ENCODE assay signal across 8 cellular contexts in the genomic region with DNA sequence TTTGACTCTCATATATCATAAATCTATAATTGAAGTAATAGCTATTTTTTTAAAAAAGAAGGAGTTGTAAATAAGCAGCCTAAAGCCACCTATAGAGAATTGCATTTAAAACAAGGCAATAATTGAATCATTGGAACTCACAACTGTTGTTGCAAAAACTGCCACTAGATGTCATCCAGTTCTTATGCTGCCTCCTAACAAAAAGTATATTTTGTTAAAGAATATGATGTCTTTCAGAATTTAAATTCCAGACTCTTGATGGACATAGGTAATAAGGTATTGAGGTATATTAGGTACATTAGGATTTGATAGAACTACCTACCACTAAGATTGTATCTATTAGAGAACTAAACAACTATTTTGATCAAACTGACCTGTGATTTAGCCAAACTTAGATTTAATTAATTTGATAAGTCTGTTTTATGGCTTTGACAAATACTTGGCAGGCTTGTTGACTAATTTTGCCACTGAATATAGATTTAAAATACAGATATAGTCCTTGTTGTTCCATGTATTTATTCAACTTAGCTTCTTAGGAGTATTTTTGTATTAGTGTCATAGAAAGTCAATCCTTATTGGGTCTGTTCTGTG.
DNase-seq lines count a peak whose midpoint lies in the region; ATAC-seq, FAIRE-seq and TF ChIP-seq lines count a peak whose summit lies in the region.

No MANE protein-coding gene starts in this region.

- H2AFZ ChIP-seq in HepG2 (ENCODE audit: low read length) = no peak overlapping the region

- H3K79me2 ChIP-seq in HepG2 (ENCODE audit: insufficient read depth, low read length) = no peaks in the 10 kb centered on the region

- no peaks in the 10 kb centered on the region for H3K27me3 Mint-ChIP-seq in activated naive CD4-positive, alpha-beta T cell treated with anti-CD3 and anti-CD28 coated beads for 36 hours (ENCODE audit: low read depth)

- BruUV-seq in HepG2 (replicated peaks; lab: Mats Ljungman, UMichigan) = no TSS peak

- TF ChIP-seq EP300 in HepG2 (IDR thresholded peaks at IDR 0.05; ENCODE audit: low read depth in 2 of 2, low read length in 2 of 2) (no peak), HepG2 (CRISPR knock-in tag; IDR thresholded peaks at IDR 0.05; ENCODE audit: borderline replicate concordance) (no peak)

- CTCF ChIA-PET in HepG2 (lab: Yijun Ruan, JAX; ENCODE audit: low intra/inter-chr PET ratio, low total read pairs) = no interaction called here
- CTCF ChIA-PET in activated naive CD4-positive, alpha-beta T cell treated with anti-CD3 and anti-CD28 coated beads for 36 hours (lab: Charles Lee) = interaction anchor here (0.6 to 0.7 kb wide), 2 partner anchors 14 to 17 kb away, joined by 3 to 4 read pairs; no protein-coding TSS in a partner anchor

- H3K36me3 ChIP-seq in adrenal gland (replicated peaks in 1 of 2) (no peaks in the 10 kb centered on the region), HepG2 (replicated peaks in 1 of 2; ENCODE audit: control insufficient read depth in 1 of 2, insufficient read depth in 2 of 2, low read length in 2 of 2) (no peaks in the 10 kb centered on the region)

- no peaks in the 10 kb centered on the region for H3K4me1 Mint-ChIP-seq in activated naive CD4-positive, alpha-beta T cell treated with anti-CD3 and anti-CD28 coated beads for 36 hours (ENCODE audit: low read depth)

- POLR2A ChIA-PET in HepG2 (lab: Yijun Ruan, JAX) = no interaction called here

- H3K4me1 ChIP-seq in adrenal gland (replicated peaks in 1 of 2) = no peaks in the 10 kb centered on the region
- no peaks in the 10 kb centered on the region for H3K4me1 ChIP-seq in HepG2 (ENCODE audit: insufficient read depth, low read length)

- ATAC-seq in HepG2 = no peak
- ATAC-seq in GM21619 (IDR thresholded peaks at IDR 0.05; ENCODE audit: unreplicated experiment) = no peak

- no peak overlapping the region for H3K9ac ChIP-seq in HepG2 (ENCODE audit: insufficient read depth, low read depth, low read length)

- intact Hi-C loops in adrenal gland (cut with DNase I) = no loop called here
- intact Hi-C loops in HepG2 (cut with micrococcal nuclease; ENCODE audit: unreplicated experiment) = loop anchor here (1.0 kb wide), 1 partner anchor 94 kb away; no protein-coding TSS in a partner anchor
- intact Hi-C loops in activated naive CD4-positive, alpha-beta T cell treated with anti-CD3 and anti-CD28 coated beads for 36 hours (cut with micrococcal nuclease) = loop anchor here (10.0 kb wide), 1 partner anchor 1025 kb away; no protein-coding TSS in a partner anchor

- H3K9me3 ChIP-seq in adrenal gland (replicated peaks in 1 of 3) (no peaks in the 10 kb centered on the region), HepG2 (ENCODE audit: low read length) (no peaks in the 10 kb centered on the region)

- TF ChIP-seq CTCF in adrenal gland (IDR thresholded peaks at IDR 0.05) (peak in 5 of 6 experiments; percentile 23 to 56 (median 44)), HepG2 (CRISPR knock-in tag; IDR thresholded peaks at IDR 0.05) (peak; percentile 37)

- no peak for TF ChIP-seq POLR2A in adrenal gland (IDR thresholded peaks at IDR 0.05)
- TF ChIP-seq POLR2A in HepG2 (IDR thresholded peaks at IDR 0.05; ENCODE audit: insufficient read depth in 1 of 2, low read depth in 2 of 2, low read length in 2 of 2) = no peak

- H3K27me3 ChIP-seq in adrenal gland (no peaks in the 10 kb centered on the region), HepG2 (ENCODE audit: control insufficient read depth in 1 of 2, insufficient read depth in 2 of 2, low read length in 2 of 2) (no peaks in the 10 kb centered on the region)

- H4K20me1 ChIP-seq in HepG2 (ENCODE audit: insufficient read depth, low read length) = no peaks in the 10 kb centered on the region

- H3K27ac ChIP-seq in adrenal gland (no peak overlapping the region), HepG2 (ENCODE audit: extremely low read length, insufficient read depth, low read length) (no peak overlapping the region)

- no peak for FAIRE-seq in HepG2 (lab: Jason Lieb, UNC)

- DNase-seq in D341Med (ENCODE audit: low spot score) = peak; percentile 41
- peak; percentile 4 for DNase-seq in HPDE6-E6E7 (ENCODE audit: extremely low spot score)
- DNase-seq in adrenal gland = no peak
- peak; percentile 2 for DNase-seq in HepG2 (ENCODE audit: low spot score)
- no peak for DNase-seq in GM19238 (ENCODE audit: insufficient read length, low spot score)
- no peak for DNase-seq in activated naive CD4-positive, alpha-beta T cell treated with anti-CD3 and anti-CD28 coated beads for 36 hours
- DNase-seq in HuH-7 (ENCODE audit: low spot score) = no peak

- H3K36me3 Mint-ChIP-seq in activated naive CD4-positive, alpha-beta T cell treated with anti-CD3 and anti-CD28 coated beads for 36 hours (ENCODE audit: low read depth) = no peaks in the 10 kb centered on the region

- no peak overlapping the region for H3K27ac Mint-ChIP-seq in activated naive CD4-positive, alpha-beta T cell treated with anti-CD3 and anti-CD28 coated beads for 36 hours

- in situ Hi-C loops in HepG2 (cut with HindIII; ENCODE audit: extremely low pct_ligation_motif_present, low pct_unique_long_range_greater_than_20kb) = no loop called here

- TF ChIP-seq RAD21 in HepG2 (CRISPR knock-in tag; IDR thresholded peaks at IDR 0.05) = no peak

- H3K4me2 ChIP-seq in HepG2 (ENCODE audit: low read depth, low read length) = no peak overlapping the region

- peaks cover 3% of the 10 kb centered on the region for H3K9me3 Mint-ChIP-seq in activated naive CD4-positive, alpha-beta T cell treated with anti-CD3 and anti-CD28 coated beads for 36 hours

- no peak overlapping the region for H3K4me3 Mint-ChIP-seq in activated naive CD4-positive, alpha-beta T cell treated with anti-CD3 and anti-CD28 coated beads for 36 hours

- H3K4me3 ChIP-seq in adrenal gland (no peak overlapping the region), HepG2 (replicated peaks in 1 of 3; ENCODE audit: insufficient read depth in 1 of 3, low read depth in 2 of 3, low read length in 3 of 3) (no peak overlapping the region)

TF ChIP-seq in HepG2, 621 proteins besides CTCF, POLR2A, EP300 and RAD21:
- no peak for TF ChIP-seq TRIM24 (CRISPR knock-in tag; IDR thresholded peaks at IDR 0.05)
- TF ChIP-seq STAG1 (CRISPR knock-in tag; IDR thresholded peaks at IDR 0.05) = peak; percentile 39

Comparison
In these comparisons a context has a peak if more than half of its experiments do, and no peak if none do; other contexts are left out.
1. DNase-seq: peak in D341Med (single experiment), HPDE6-E6E7 (single experiment) and HepG2 (single experiment); none in adrenal gland (0 of 7), GM19238 (single experiment), activated naive CD4-positive, alpha-beta T cell treated with anti-CD3 and anti-CD28 coated beads for 36 hours (single experiment) and HuH-7 (single experiment).
2. intact Hi-C loops: an anchor here in HepG2 (1.0 kb wide) and activated naive CD4-positive, alpha-beta T cell treated with anti-CD3 and anti-CD28 coated beads for 36 hours (10.0 kb wide); none called in adrenal gland.